In the genomic region with DNA sequence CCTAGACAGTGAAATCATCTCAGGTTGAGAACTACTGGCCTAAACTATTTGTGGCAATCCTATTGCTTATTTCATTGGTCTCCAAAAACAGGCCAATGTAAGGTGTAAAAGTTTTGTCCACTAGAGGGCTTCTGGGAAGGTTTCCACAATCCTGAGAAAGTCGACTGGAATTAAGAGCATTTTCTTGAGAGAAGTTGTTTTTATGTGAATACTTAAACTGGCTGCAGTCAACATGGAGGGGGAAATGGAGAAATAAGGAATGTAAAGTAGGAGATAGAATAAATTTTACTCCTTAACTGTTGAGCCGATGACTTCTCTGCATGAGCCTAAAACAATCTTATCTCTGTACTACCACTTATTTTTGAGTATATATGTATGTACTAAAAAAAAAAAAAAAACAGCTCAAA, we compare ENCODE assay signal across 1 cellular context.
TF ChIP-seq lines count a peak whose summit lies in the region.

No MANE protein-coding gene starts in this region.

TF ChIP-seq in endothelial cell of umbilical vein, 7 proteins besides CTCF, POLR2A, EP300 and RAD21:
- TF ChIP-seq, protein P1, sequence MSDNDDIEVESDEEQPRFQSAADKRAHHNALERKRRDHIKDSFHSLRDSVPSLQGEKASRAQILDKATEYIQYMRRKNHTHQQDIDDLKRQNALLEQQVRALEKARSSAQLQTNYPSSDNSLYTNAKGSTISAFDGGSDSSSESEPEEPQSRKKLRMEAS (IDR thresholded peaks at IDR 0.05; ENCODE audit: insufficient read depth, insufficient read length): no peak
- TF ChIP-seq GATA2 (IDR thresholded peaks at IDR 0.05; ENCODE audit: insufficient read depth, insufficient read length, low read depth, low read length): no peak
- TF ChIP-seq EZH2 (IDR thresholded peaks at IDR 0.05; ENCODE audit: borderline replicate concordance, low read depth, low read length, severe bottlenecking): no peak
- TF ChIP-seq JUN (IDR thresholded peaks at IDR 0.05; ENCODE audit: borderline replicate concordance, insufficient read depth, insufficient read length, low read depth): no peak
- no peak for TF ChIP-seq POLR2AphosphoS5 (IDR thresholded peaks at IDR 0.05; ENCODE audit: insufficient read depth, low read depth, low read length)
- no peak for TF ChIP-seq MYC (IDR thresholded peaks at IDR 0.05; ENCODE audit: low read depth, low read length)
- no peak for TF ChIP-seq FOS (IDR thresholded peaks at IDR 0.05; ENCODE audit: borderline replicate concordance, insufficient read depth, low read length)
